Comparison of ENCODE assay signal across 18 cellular contexts in genomic region chr22:29710193-29710592, GRCh38. TPM values are rescaled to one million over a fixed set of nuclear protein-coding genes. Genes with fewer than 3 reads are reported as not detected.
"Had no signal": no experiment of that assay in that cellular context is flagged by ENCODE, and none has a peak within 500 bp of the region (broad histone marks: within the 10 kb centered on the region; RNA-seq: fewer than 3 reads in every experiment).

No MANE protein-coding gene starts in this region.

- H3K36me3 ChIP-seq: SJCRH30 had no signal

- H3K27me3 ChIP-seq: SJCRH30 had no signal

- H3K27ac ChIP-seq: HL-60, KMS-11, SJCRH30 had no signal

- H3K4me2 ChIP-seq: KMS-11 had no signal

- ATAC-seq: K562, PC-3 had no signal

- DNase-seq: Kasumi-1; MM.1S; NCI-H1436; NCI-H187; NCI-H2081 treated with DMSO at 0.1 percent for 48 hours; NCI-H2171; NCI-H226; NCI-H510A treated with DMSO at 0.1 percent for 48 hours; NCI-H526; NCI-H748 treated with DMSO at 0.1 percent for 48 hours; NK-92 treated with Interleukin-12 subunit alpha and Interleukin-12 subunit beta, amount 100 ng/mL, for 24 hours; PC-3 had no signal

- H3K9me3 ChIP-seq: SJCRH30 had no signal

- H3K9ac ChIP-seq: KMS-11 had no signal

- H3K4me3 ChIP-seq: K562, SJCRH30 had no signal

RNA-seq across cellular contexts. Expression of gene CABP7, which starts 9.6 kb away (rescaled TPM):
- total RNA-seq: K562, Right ventricle myocardium superior, RPMI7951 had no signal
